8 cellular contexts compared by ENCODE assay signal in the genomic region with DNA sequence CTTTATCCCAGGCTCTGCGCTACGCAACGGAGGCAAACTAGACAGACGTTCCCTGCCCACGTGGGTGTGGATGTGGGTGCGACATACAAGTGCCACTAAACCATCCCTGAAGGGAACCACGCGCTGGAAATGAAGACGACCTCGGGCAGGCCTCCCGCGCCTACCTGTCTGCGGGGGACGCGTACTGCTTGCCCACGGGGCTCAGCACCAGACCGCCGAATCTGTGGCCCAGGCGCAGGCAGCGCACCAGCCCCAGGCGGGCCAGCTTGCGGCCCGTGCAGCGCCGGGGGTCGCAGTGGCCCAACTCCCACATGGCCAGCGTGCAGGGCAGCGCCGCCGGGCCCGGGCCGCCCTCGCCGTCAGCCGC. TPM values are rescaled to one million over a fixed set of nuclear protein-coding genes. Genes with fewer than 3 reads are reported as not detected.
DNase-seq lines count a peak whose midpoint lies in the region; ATAC-seq, FAIRE-seq and TF ChIP-seq lines count a peak whose summit lies in the region.

No MANE protein-coding gene starts in this region.

- peak overlapping the region; percentile 56 for H3K27ac ChIP-seq in keratinocyte (ENCODE audit: control insufficient read depth, insufficient read depth, low read length)
- H3K27ac ChIP-seq in thymus (ENCODE audit: low read depth): no peak overlapping the region

- peaks cover 2% of the 10 kb centered on the region for H4K20me1 ChIP-seq in keratinocyte (ENCODE audit: control insufficient read depth, extremely low read depth, insufficient read depth, low read length)

- peak overlapping the region; percentile 74 for H3K4me2 ChIP-seq in keratinocyte (ENCODE audit: control insufficient read depth, extremely low read depth, insufficient read depth, low read depth, low read length)

- H3K4me3 ChIP-seq in adipocyte (ENCODE audit: low read length): peak overlapping the region; percentile 98
- H3K4me3 ChIP-seq in keratinocyte (ENCODE audit: control insufficient read depth in 2 of 3, extremely low read depth in 1 of 3, insufficient read depth in 2 of 3, low read depth in 1 of 3, low read length in 3 of 3): peak overlapping the region; percentile 64 to 97 (median 90)
- H3K4me3 ChIP-seq in thymus (ENCODE audit: low read length): peak overlapping the region; percentile 76

- H3K9me3 ChIP-seq in adipocyte (ENCODE audit: control insufficient read depth, low read length) (no peaks in the 10 kb centered on the region), keratinocyte (ENCODE audit: control insufficient read depth, low read depth, low read length) (no peaks in the 10 kb centered on the region), thymus (ENCODE audit: control insufficient read depth) (no peaks in the 10 kb centered on the region)

- FAIRE-seq in keratinocyte (lab: Jason Lieb, UNC): no peak

- H3K9ac ChIP-seq in adipocyte (ENCODE audit: low read length) (peak overlapping the region; percentile 96), keratinocyte (ENCODE audit: control insufficient read depth, extremely low read depth, insufficient read depth, low read length) (peak overlapping the region; percentile 81)

- ATAC-seq in GM18867 (IDR thresholded peaks at IDR 0.05; ENCODE audit: unreplicated experiment) (peak; percentile 14), HG03135 (IDR thresholded peaks at IDR 0.05; ENCODE audit: unreplicated experiment) (peak; percentile 10)

- H3K27me3 ChIP-seq in adipocyte (replicated peaks; ENCODE audit: control insufficient read depth, insufficient read depth, low read length): no peaks in the 10 kb centered on the region
- no peaks in the 10 kb centered on the region for H3K27me3 ChIP-seq in keratinocyte (ENCODE audit: control insufficient read depth, extremely low read depth, insufficient read depth, low read length)
- H3K27me3 ChIP-seq in thymus (ENCODE audit: control insufficient read depth, insufficient read depth): no peaks in the 10 kb centered on the region

- H3K79me2 ChIP-seq in keratinocyte (ENCODE audit: control insufficient read depth, insufficient read depth, low read length): peaks cover 57% of the 10 kb centered on the region

- no peak for TF ChIP-seq CTCF in keratinocyte (optimal IDR thresholded peaks at IDR 0.05 in 1 of 3, IDR thresholded peaks at IDR 0.05 in 1 of 3, conservative IDR thresholded peaks at IDR 0.05 in 1 of 3; ENCODE audit: extremely low read depth in 1 of 3, insufficient read depth in 2 of 3, low read length in 3 of 3)

- DNase-seq in adipocyte (ENCODE audit: low read depth) (peak; percentile 8), keratinocyte (ENCODE audit: low read depth, low spot score) (no peak), anterior cingulate cortex (lab: John Stamatoyannopoulos, UW) (no peak), T-helper 9 cell (no peak), AG20443 (ENCODE audit: low spot score) (no peak)

- peaks cover 4% of the 10 kb centered on the region for H3K9me1 ChIP-seq in keratinocyte (ENCODE audit: control insufficient read depth, extremely low read depth, insufficient read depth, low read length)

- peaks cover 19% of the 10 kb centered on the region for H3K4me1 ChIP-seq in adipocyte (ENCODE audit: control insufficient read depth, insufficient read depth, low read length)
- H3K4me1 ChIP-seq in keratinocyte (ENCODE audit: control insufficient read depth, extremely low read depth, insufficient read depth, low read length): peaks cover 30% of the 10 kb centered on the region
- peaks cover 20% of the 10 kb centered on the region for H3K4me1 ChIP-seq in thymus (ENCODE audit: control insufficient read depth, insufficient read depth, low read length)

- peak overlapping the region; percentile 19 for H2AFZ ChIP-seq in keratinocyte (ENCODE audit: control insufficient read depth, low read length)

- H3K36me3 ChIP-seq in adipocyte (ENCODE audit: control insufficient read depth, insufficient read depth, low read length, severe bottlenecking) (peaks cover 13% of the 10 kb centered on the region), keratinocyte (ENCODE audit: control insufficient read depth in 2 of 2, extremely low read depth in 1 of 2, insufficient read depth in 2 of 2, low read length in 2 of 2) (peaks cover 12 to 15% of the 10 kb centered on the region in 2 experiments), thymus (ENCODE audit: control insufficient read depth, insufficient read depth) (peaks cover 34% of the 10 kb centered on the region)

- WGBS in thymus: 2% methylated on average over 35 of the region's 35 CpGs

- dilution Hi-C loops in keratinocyte (cut with MboI; ENCODE audit: extremely low pct_ligation_motif_present, low sequenced_read_pairs): no loop called here

RNA-seq across cellular contexts. Expression of gene TSR3, which starts 0.5 kb away (rescaled TPM):
- polyA plus RNA-seq in keratinocyte (33.0 to 49.0 TPM (median 40.8 TPM) in 3 replicates), thymus (46.8 TPM)
- polyA plus RNA-seq in keratinocyte (2011; ENCODE audit: low read depth): 15.8 TPM
- polyA plus RNA-seq in keratinocyte (2011; cell fraction: cytosol; rRNA removed): 22.6 and 56.4 TPM in 2 replicates
- polyA plus RNA-seq in keratinocyte (2011; cell fraction: nucleus; rRNA removed): 22.1 and 23.5 TPM in 2 replicates
- 30.6 and 71.3 TPM in 2 replicates for polyA plus RNA-seq in keratinocyte (2012; ENCODE audit: low replicate concordance)
- 10.2 to 33.4 TPM (median 17.3 TPM) in 3 replicates for polyA minus RNA-seq in keratinocyte
- polyA minus RNA-seq in keratinocyte (2011; cell fraction: cytosol; rRNA and poly(A)+ RNA removed): 87.1 TPM
- polyA minus RNA-seq in keratinocyte (2011; cell fraction: nucleus; rRNA and poly(A)+ RNA removed): 11.6 and 12.7 TPM in 2 replicates

RNA-seq across cellular contexts. Expression of gene GNPTG, which starts 0.5 kb away (rescaled TPM):
- polyA plus RNA-seq in keratinocyte (30.9 to 68.7 TPM (median 30.9 TPM) in 3 replicates), thymus (61.3 TPM)
- 36.8 TPM for polyA plus RNA-seq in keratinocyte (2011; ENCODE audit: low read depth)
- polyA plus RNA-seq in keratinocyte (2011; cell fraction: cytosol; rRNA removed): 24.4 and 54.9 TPM in 2 replicates
- 76.6 and 95.0 TPM in 2 replicates for polyA plus RNA-seq in keratinocyte (2011; cell fraction: nucleus; rRNA removed)
- polyA plus RNA-seq in keratinocyte (2012; ENCODE audit: low replicate concordance): 19.5 and 33.9 TPM in 2 replicates
- polyA minus RNA-seq in keratinocyte: 12.4 to 24.9 TPM (median 16.7 TPM) in 3 replicates
- 38.9 TPM for polyA minus RNA-seq in keratinocyte (2011; cell fraction: cytosol; rRNA and poly(A)+ RNA removed)
- 17.1 and 25.8 TPM in 2 replicates for polyA minus RNA-seq in keratinocyte (2011; cell fraction: nucleus; rRNA and poly(A)+ RNA removed)

RNA-seq across cellular contexts. Expression of gene BAIAP3, which starts 17.8 kb away (rescaled TPM):
- polyA plus RNA-seq in keratinocyte (0.09 to 0.10 TPM in 2 of 3 replicates, not detected in the other), thymus (5.4 TPM)
- polyA plus RNA-seq in keratinocyte (2011; ENCODE audit: low read depth): not detected
- polyA plus RNA-seq in keratinocyte (2011; cell fraction: cytosol; rRNA removed): 0.04 TPM in 1 of 2 replicates, not detected in the other
- 0.06 and 0.36 TPM in 2 replicates for polyA plus RNA-seq in keratinocyte (2011; cell fraction: nucleus; rRNA removed)
- polyA plus RNA-seq in keratinocyte (2012; ENCODE audit: low replicate concordance): 0.16 and 0.18 TPM in 2 replicates
- polyA minus RNA-seq in keratinocyte: not detected in 3 replicates
- polyA minus RNA-seq in keratinocyte (2011; cell fraction: cytosol; rRNA and poly(A)+ RNA removed): not detected
- not detected in 2 replicates for polyA minus RNA-seq in keratinocyte (2011; cell fraction: nucleus; rRNA and poly(A)+ RNA removed)

RNA-seq across cellular contexts. Expression of gene UBE2I, which starts 41.8 kb away (rescaled TPM):
- polyA plus RNA-seq in keratinocyte (72.8 to 157 TPM (median 139 TPM) in 3 replicates), thymus (105 TPM)
- 332 TPM for polyA plus RNA-seq in keratinocyte (2011; ENCODE audit: low read depth)
- 136 and 183 TPM in 2 replicates for polyA plus RNA-seq in keratinocyte (2011; cell fraction: cytosol; rRNA removed)
- 107 and 113 TPM in 2 replicates for polyA plus RNA-seq in keratinocyte (2011; cell fraction: nucleus; rRNA removed)
- 109 and 116 TPM in 2 replicates for polyA plus RNA-seq in keratinocyte (2012; ENCODE audit: low replicate concordance)
- 37.7 to 67.5 TPM (median 54.1 TPM) in 3 replicates for polyA minus RNA-seq in keratinocyte
- polyA minus RNA-seq in keratinocyte (2011; cell fraction: cytosol; rRNA and poly(A)+ RNA removed): 50.6 TPM
- polyA minus RNA-seq in keratinocyte (2011; cell fraction: nucleus; rRNA and poly(A)+ RNA removed): 25.5 and 46.0 TPM in 2 replicates
